Comparison of ENCODE assay signal across 17 cellular contexts in the genomic region with DNA sequence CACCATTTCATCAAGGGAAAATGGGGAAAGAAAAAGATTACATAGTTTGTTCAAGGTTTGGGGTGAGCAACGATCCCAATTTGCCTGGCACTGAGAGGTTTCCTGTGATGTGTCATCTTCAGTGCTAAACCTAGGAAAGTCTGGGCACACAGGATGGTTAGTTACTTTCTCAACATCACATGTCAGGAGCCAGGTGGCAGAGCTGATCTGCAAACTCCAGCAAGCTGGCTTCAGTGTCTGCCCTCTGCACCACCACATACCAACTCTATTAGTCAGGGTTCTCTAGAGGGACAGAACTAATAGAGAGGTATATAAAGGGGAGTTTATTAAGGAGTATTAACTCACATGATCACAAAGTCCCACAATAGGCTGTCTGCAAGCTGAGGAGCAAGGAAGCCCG. TPM values are rescaled to one million over a fixed set of nuclear protein-coding genes. Genes with fewer than 3 reads are reported as not detected.
DNase-seq lines count a peak whose midpoint lies in the region; FAIRE-seq and TF ChIP-seq lines count a peak whose summit lies in the region.
"Had no signal": no experiment of that assay in that cellular context is flagged by ENCODE, and none has a peak within 500 bp of the region (broad histone marks: within the 10 kb centered on the region; RNA-seq: fewer than 3 reads in every experiment).

No MANE protein-coding gene starts in this region.

- 57% methylated on average over 2 of the region's 2 CpGs for WGBS in SK-N-SH (ENCODE audit: low lambda C conversion rate)

- no peaks in the 10 kb centered on the region for H3K27me3 ChIP-seq in SK-N-SH (ENCODE audit: insufficient read depth)
- no peaks in the 10 kb centered on the region for H3K27me3 ChIP-seq in fibroblast of lung (ENCODE audit: control insufficient read depth, insufficient read depth, low read length)
- no peaks in the 10 kb centered on the region for H3K27me3 ChIP-seq in skeletal muscle satellite cell (ENCODE audit: control insufficient read depth, insufficient read depth, low read length)
- no peaks in the 10 kb centered on the region for H3K27me3 ChIP-seq in Karpas-422 (ENCODE audit: low read length)

- H3K36me3 ChIP-seq in SK-N-SH (replicated peaks in 1 of 2; ENCODE audit: control insufficient read depth in 1 of 2, insufficient read depth in 2 of 2, low read length in 1 of 2) (peaks cover 0 to 1% of the 10 kb centered on the region in 2 experiments), fibroblast of lung (ENCODE audit: control insufficient read depth, insufficient read depth, low read length) (no peaks in the 10 kb centered on the region), skeletal muscle satellite cell (ENCODE audit: insufficient read depth, low read length) (peaks cover 1% of the 10 kb centered on the region), Karpas-422 (ENCODE audit: insufficient read depth, low read length) (no peaks in the 10 kb centered on the region)
- H3K36me3 ChIP-seq: left ventricle myocardium inferior had no signal

- TF ChIP-seq CTCF in SK-N-SH (IDR thresholded peaks at IDR 0.05) (no peak), fibroblast of lung (conservative IDR thresholded peaks at IDR 0.05 in 1 of 2, IDR thresholded peaks at IDR 0.05 in 1 of 2; ENCODE audit: low read depth in 1 of 2, low read length in 2 of 2) (no peak)

- no peaks in the 10 kb centered on the region for H3K27me3 Mint-ChIP-seq in activated CD4-positive, alpha-beta memory T cell treated with anti-CD3 and anti-CD28 coated beads, Interleukin-2, amount 10 ng/mL, durations not matched to agents 7 days and 5 days
- H3K27me3 Mint-ChIP-seq: activated naive CD4-positive, alpha-beta T cell treated with anti-CD3 and anti-CD28 coated beads, Interleukin-2, amount 10 ng/mL, durations not matched to agents 7 days and 5 days had no signal

- no peak for FAIRE-seq in GM19239 (lab: Jason Lieb, UNC)
- FAIRE-seq: GM12878 had no signal

- H3K79me2 ChIP-seq in SK-N-SH (ENCODE audit: insufficient read depth) (peaks cover 16% of the 10 kb centered on the region), fibroblast of lung (ENCODE audit: control insufficient read depth, insufficient read depth, low read length) (peaks cover 8% of the 10 kb centered on the region), Karpas-422 (ENCODE audit: low read length) (no peaks in the 10 kb centered on the region)

- TF ChIP-seq EP300 in SK-N-SH (IDR thresholded peaks at IDR 0.05; ENCODE audit: borderline replicate concordance in 1 of 2, low read depth in 1 of 2, low read length in 1 of 2), result 0 out of 4 replicates have a peak, but pooled peaks of 1 of the 2 experiments have one; percentile 17

- peaks cover 8% of the 10 kb centered on the region for H3K9me3 ChIP-seq in SK-N-SH
- no peaks in the 10 kb centered on the region for H3K9me3 ChIP-seq in fibroblast of lung (ENCODE audit: control insufficient read depth, insufficient read depth, low read depth, low read length)
- H3K9me3 ChIP-seq in skeletal muscle satellite cell (replicated peaks; ENCODE audit: low read length), result no peaks in the 10 kb centered on the region
- no peaks in the 10 kb centered on the region for H3K9me3 ChIP-seq in Karpas-422 (ENCODE audit: low read length)

- no peaks in the 10 kb centered on the region for H3K4me1 Mint-ChIP-seq in activated CD4-positive, alpha-beta memory T cell treated with anti-CD3 and anti-CD28 coated beads, Interleukin-2, amount 10 ng/mL, durations not matched to agents 7 days and 5 days
- H3K4me1 Mint-ChIP-seq: activated naive CD4-positive, alpha-beta T cell treated with anti-CD3 and anti-CD28 coated beads, Interleukin-2, amount 10 ng/mL, durations not matched to agents 7 days and 5 days had no signal

- H3F3A ChIP-seq in SK-N-SH (replicated peaks; ENCODE audit: insufficient read depth), result no peaks in the 10 kb centered on the region

- no peaks in the 10 kb centered on the region for H3K36me3 Mint-ChIP-seq in activated CD4-positive, alpha-beta memory T cell treated with anti-CD3 and anti-CD28 coated beads, Interleukin-2, amount 10 ng/mL, durations not matched to agents 7 days and 5 days (ENCODE audit: low read depth)
- H3K36me3 Mint-ChIP-seq: activated naive CD4-positive, alpha-beta T cell treated with anti-CD3 and anti-CD28 coated beads, Interleukin-2, amount 10 ng/mL, durations not matched to agents 7 days and 5 days had no signal

- H3K27ac ChIP-seq in SK-N-SH (ENCODE audit: low read depth in 2 of 2, low read length in 1 of 2), result no peak overlapping the region
- H3K27ac ChIP-seq in fibroblast of lung (ENCODE audit: insufficient read depth, low read length), result no peak overlapping the region
- H3K27ac ChIP-seq in Karpas-422 (ENCODE audit: low read length), result no peak overlapping the region
- H3K27ac ChIP-seq: left ventricle myocardium inferior had no signal

- peak; percentile 60 for DNase-seq in HCEC 1CT
- DNase-seq in SK-N-SH, result no peak
- DNase-seq in fibroblast of lung (ENCODE audit: low read depth in 2 of 2), result peak; percentile 50 to 80
- no peak for DNase-seq in activated CD4-positive, alpha-beta memory T cell treated with anti-CD3 and anti-CD28 coated beads, Interleukin-2, amount 10 ng/mL, durations not matched to agents 7 days and 5 days
- no peak for DNase-seq in GM19239 (ENCODE audit: insufficient read length, low spot score)
- DNase-seq in HUDEP-2 (lab: John Stamatoyannopoulos, UW; ENCODE audit: unreplicated experiment in 76 of 76), result no peak
- DNase-seq in Karpas-422, result no peak
- DNase-seq: activated CD4-positive, alpha-beta T cell treated with anti-CD3 and anti-CD28 coated beads for 1 hour; activated naive CD4-positive, alpha-beta T cell treated with anti-CD3 and anti-CD28 coated beads, Interleukin-2, amount 10 ng/mL, durations not matched to agents 7 days and 5 days; caudate nucleus; hypothalamus; left ventricle myocardium inferior; NCI-H774; posterior cingulate gyrus; stimulated activated CD4-positive, alpha-beta T cell treated with anti-CD3 and anti-CD28 coated beads, Interleukin-15, amount 100 ng/mL, for 24 hours had no signal

- H3K4me3 ChIP-seq in SK-N-SH (ENCODE audit: low read depth in 2 of 2, low read length in 1 of 2) (no peak overlapping the region), fibroblast of lung (replicated peaks in 1 of 4; ENCODE audit: control extremely low read depth in 1 of 4, insufficient read depth in 1 of 4, low read depth in 3 of 4, low read length in 4 of 4) (no peak overlapping the region), skeletal muscle satellite cell (ENCODE audit: low read length) (no peak overlapping the region), Karpas-422 (ENCODE audit: low read length) (no peak overlapping the region)
- H3K4me3 ChIP-seq: GM12878, left ventricle myocardium inferior had no signal

- H3K4me2 ChIP-seq in SK-N-SH (no peak overlapping the region), fibroblast of lung (ENCODE audit: extremely low read depth, insufficient read depth, low read length) (no peak overlapping the region), skeletal muscle satellite cell (ENCODE audit: low read length) (peak overlapping the region; percentile 12), Karpas-422 (ENCODE audit: low read depth, low read length, poor library complexity, severe bottlenecking) (no peak overlapping the region)

- POLR2A ChIA-PET in SK-N-SH (lab: Yijun Ruan, JAX), result no interaction called here
- POLR2A ChIA-PET in activated CD4-positive, alpha-beta memory T cell treated with anti-CD3 and anti-CD28 coated beads, Interleukin-2, amount 10 ng/mL, durations not matched to agents 7 days and 5 days (lab: Charles Lee), result no interaction called here

- H3K9me2 ChIP-seq in SK-N-SH, result no peaks in the 10 kb centered on the region
- no peaks in the 10 kb centered on the region for H3K9me2 ChIP-seq in Karpas-422 (replicated peaks; ENCODE audit: insufficient read depth, low read length)

- H3K9me3 Mint-ChIP-seq in activated CD4-positive, alpha-beta memory T cell treated with anti-CD3 and anti-CD28 coated beads, Interleukin-2, amount 10 ng/mL, durations not matched to agents 7 days and 5 days, result peaks cover 8% of the 10 kb centered on the region

- no peak overlapping the region for H3K4me3 Mint-ChIP-seq in activated CD4-positive, alpha-beta memory T cell treated with anti-CD3 and anti-CD28 coated beads, Interleukin-2, amount 10 ng/mL, durations not matched to agents 7 days and 5 days
- H3K4me3 Mint-ChIP-seq: activated naive CD4-positive, alpha-beta T cell treated with anti-CD3 and anti-CD28 coated beads, Interleukin-2, amount 10 ng/mL, durations not matched to agents 7 days and 5 days had no signal

- H3K9ac ChIP-seq in SK-N-SH (no peak overlapping the region), fibroblast of lung (ENCODE audit: insufficient read depth, low read length) (no peak overlapping the region), skeletal muscle satellite cell (ENCODE audit: low read depth, low read length) (no peak overlapping the region), Karpas-422 (ENCODE audit: low read length) (no peak overlapping the region)

- TF ChIP-seq RAD21 in SK-N-SH (IDR thresholded peaks at IDR 0.05; ENCODE audit: low read length), result no peak

- H3K27ac Mint-ChIP-seq in activated CD4-positive, alpha-beta memory T cell treated with anti-CD3 and anti-CD28 coated beads, Interleukin-2, amount 10 ng/mL, durations not matched to agents 7 days and 5 days, result no peak overlapping the region
- H3K27ac Mint-ChIP-seq: activated naive CD4-positive, alpha-beta T cell treated with anti-CD3 and anti-CD28 coated beads, Interleukin-2, amount 10 ng/mL, durations not matched to agents 7 days and 5 days had no signal

- H3K4me1 ChIP-seq in SK-N-SH (ENCODE audit: control insufficient read depth in 1 of 2, insufficient read depth in 2 of 2, low read depth in 1 of 2, low read length in 1 of 2), result peaks cover 0 to 27% of the 10 kb centered on the region in 2 experiments; a peak in 2 of 4 replicates
- H3K4me1 ChIP-seq in fibroblast of lung (ENCODE audit: control insufficient read depth, extremely low read depth, insufficient read depth, low read length), result peaks cover 4% of the 10 kb centered on the region
- H3K4me1 ChIP-seq in skeletal muscle satellite cell (ENCODE audit: control insufficient read depth, insufficient read depth, low read length), result peaks cover 33% of the 10 kb centered on the region
- H3K4me1 ChIP-seq in Karpas-422 (ENCODE audit: low read length), result no peaks in the 10 kb centered on the region
- H3K4me1 ChIP-seq: left ventricle myocardium inferior had no signal

- CTCF ChIA-PET in SK-N-SH (lab: Yijun Ruan, JAX), result interaction anchor here (1.3 kb wide), 1 partner anchor 10 kb away, joined by 4 read pairs; no protein-coding TSS in a partner anchor
- CTCF ChIA-PET in activated CD4-positive, alpha-beta memory T cell treated with anti-CD3 and anti-CD28 coated beads, Interleukin-2, amount 10 ng/mL, durations not matched to agents 7 days and 5 days (lab: Charles Lee), result no interaction called here

- H4K20me1 ChIP-seq in SK-N-SH (ENCODE audit: insufficient read depth), result no peaks in the 10 kb centered on the region
- no peaks in the 10 kb centered on the region for H4K20me1 ChIP-seq in fibroblast of lung (ENCODE audit: control insufficient read depth, extremely low read depth, insufficient read depth, low read length)
- no peaks in the 10 kb centered on the region for H4K20me1 ChIP-seq in Karpas-422 (ENCODE audit: insufficient read depth, low read depth, low read length)

- H2AFZ ChIP-seq in SK-N-SH (ENCODE audit: low read depth) (no peak overlapping the region), fibroblast of lung (ENCODE audit: low read length) (no peak overlapping the region), Karpas-422 (ENCODE audit: low read length) (no peak overlapping the region)

RNA-seq across cellular contexts. Expression of a gene that starts 11.3 kb away (rescaled TPM):
- polyA plus RNA-seq in SK-N-SH (2012; rRNA removed) (24.0 and 25.0 TPM in 2 replicates), fibroblast of lung (22.0 and 56.9 TPM in 2 replicates)
- 29.1 and 32.7 TPM in 2 replicates for polyA plus RNA-seq in SK-N-SH (2012; cell fraction: cytosol; rRNA removed)
- polyA plus RNA-seq in SK-N-SH (2012; cell fraction: nucleus; rRNA removed), result 26.1 and 36.9 TPM in 2 replicates
- total RNA-seq in fibroblast of lung, result 21.0 and 33.9 TPM in 2 replicates
- 18.3 and 62.0 TPM in 2 replicates for polyA plus RNA-seq in fibroblast of lung (2012)
- 26.5 and 51.2 TPM in 2 replicates for polyA minus RNA-seq in fibroblast of lung (ENCODE audit: low replicate concordance)
- 119 and 212 TPM in 2 replicates for total RNA-seq in skeletal muscle satellite cell (2012; rRNA removed)
- total RNA-seq in activated CD4-positive, alpha-beta memory T cell treated with anti-CD3 and anti-CD28 coated beads, Interleukin-2, amount 10 ng/mL, durations not matched to agents 7 days and 5 days, result 1 to 10 TPM; 1.2 to 1.3 TPM
- total RNA-seq in Karpas-422 (2014; rRNA removed; shearing (Covaris generic); ENCODE audit: low replicate concordance), result not detected in 2 replicates

Comparison
In these comparisons a context has a peak if more than half of its experiments do, and no peak if none do; other contexts are left out.
1. DNase-seq: peak in HCEC 1CT (single experiment) and fibroblast of lung (2 of 2); none in SK-N-SH (single experiment), activated CD4-positive, alpha-beta memory T cell treated with anti-CD3 and anti-CD28 coated beads, Interleukin-2, amount 10 ng/mL, durations not matched to agents 7 days and 5 days (single experiment), GM19239 (single experiment), HUDEP-2 (0 of 76) and Karpas-422 (single experiment).